Comparison of ENCODE assay signal across 30 cellular contexts in the genomic region with DNA sequence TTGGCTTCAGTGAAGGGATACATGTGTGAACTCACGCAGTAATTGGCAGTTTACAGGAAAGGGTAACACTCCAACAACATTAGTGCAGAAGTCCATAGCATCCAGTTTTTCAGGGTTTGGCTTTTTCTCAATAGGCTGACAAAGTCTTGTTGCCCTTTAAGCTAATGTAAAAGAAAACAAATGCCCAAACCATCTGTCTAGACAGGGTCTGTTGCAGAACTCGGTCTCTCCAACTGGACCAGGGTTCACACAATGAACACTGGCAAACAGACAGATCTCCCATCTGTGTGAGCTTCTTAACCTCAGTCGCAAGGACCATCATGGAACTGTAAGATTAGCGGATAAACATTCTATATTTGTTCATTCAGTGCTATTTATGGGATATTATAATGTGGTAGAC.
DNase-seq lines count a peak whose midpoint lies in the region; ATAC-seq, FAIRE-seq and TF ChIP-seq lines count a peak whose summit lies in the region.
"Had no signal": no experiment of that assay in that cellular context is flagged by ENCODE, and none has a peak within 500 bp of the region (broad histone marks: within the 10 kb centered on the region; RNA-seq: fewer than 3 reads in every experiment).

No MANE protein-coding gene starts in this region.

- no peak overlapping the region for H3K4me3 Mint-ChIP-seq in activated CD4-positive, alpha-beta T cell treated with anti-CD3 and anti-CD28 coated beads for 36 hours
- H3K4me3 Mint-ChIP-seq: activated naive CD4-positive, alpha-beta T cell treated with anti-CD3 and anti-CD28 coated beads, Interleukin-2, amount 50 U/mL, for 24 hours; B cell; neural crest cell had no signal

- H3K9ac ChIP-seq in kidney (ENCODE audit: low read length in 2 of 2): no peak overlapping the region

- H3K36me3 ChIP-seq in WERI-Rb-1: no peaks in the 10 kb centered on the region
- no peaks in the 10 kb centered on the region for H3K36me3 ChIP-seq in uterus
- H3K36me3 ChIP-seq in left lung: no peaks in the 10 kb centered on the region
- no peaks in the 10 kb centered on the region for H3K36me3 ChIP-seq in kidney (ENCODE audit: control insufficient read depth in 1 of 2, insufficient read depth in 2 of 2, low read length in 2 of 2)
- H3K36me3 ChIP-seq: gastroesophageal sphincter had no signal

- DNase-seq in NCI-H82 (lab: John Stamatoyannopoulos, UW) (peak; percentile 9), NCI-H82 treated with DMSO at 0.1 percent for 48 hours (lab: John Stamatoyannopoulos, UW; ENCODE audit: unreplicated experiment) (no peak), WERI-Rb-1 (peak; percentile 50), fibroblast of the conjunctiva (ENCODE audit: low read depth) (peak; percentile 8), uterus (no peak), left lung (no peak), kidney (no peak)
- no peak for DNase-seq in activated CD4-positive, alpha-beta T cell treated with anti-CD3 and anti-CD28 coated beads for 36 hours
- DNase-seq: 8988T; activated CD4-positive, alpha-beta T cell treated with anti-CD3 and anti-CD28 coated beads for 48 hours; aorta; DND-41; Kasumi-1; NCI-H1048; NCI-H1694 treated with DMSO at 0.1 percent for 48 hours; NCI-H2171 treated with DMSO at 0.1 percent for 48 hours; NCI-H526 treated with DMSO at 0.1 percent for 48 hours; stomach; T-helper 2 cell had no signal

- no peaks in the 10 kb centered on the region for H3K27me3 Mint-ChIP-seq in activated CD4-positive, alpha-beta T cell treated with anti-CD3 and anti-CD28 coated beads for 36 hours
- H3K27me3 Mint-ChIP-seq: B cell, progenitor cell of endocrine pancreas had no signal

- H3K9me3 ChIP-seq in WERI-Rb-1 (ENCODE audit: severe bottlenecking): no peaks in the 10 kb centered on the region
- no peaks in the 10 kb centered on the region for H3K9me3 ChIP-seq in uterus
- no peaks in the 10 kb centered on the region for H3K9me3 ChIP-seq in left lung
- no peaks in the 10 kb centered on the region for H3K9me3 ChIP-seq in kidney (ENCODE audit: control insufficient read depth in 1 of 2, low read length in 2 of 2)
- H3K9me3 ChIP-seq: gastroesophageal sphincter, stomach had no signal

- H3K9me3 Mint-ChIP-seq in activated CD4-positive, alpha-beta T cell treated with anti-CD3 and anti-CD28 coated beads for 36 hours (ENCODE audit: low read depth): peaks cover 2% of the 10 kb centered on the region
- H3K9me3 Mint-ChIP-seq: neural crest cell had no signal

- TF ChIP-seq POLR2A in uterus (IDR thresholded peaks at IDR 0.05): no peak

- H3K4me1 ChIP-seq in uterus (peaks cover 0 to 5% of the 10 kb centered on the region in 2 donors), left lung (no peaks in the 10 kb centered on the region), kidney (ENCODE audit: control insufficient read depth in 1 of 2, insufficient read depth in 1 of 2, low read depth in 1 of 2, low read length in 2 of 2) (peaks cover 0 to 2% of the 10 kb centered on the region in 2 donors)
- H3K4me1 ChIP-seq: gastroesophageal sphincter had no signal

- intact Hi-C loops in uterus (cut with DNase I; ENCODE audit: low total_unique reads) (no loop called here), left lung (cut with DNase I) (no loop called here), kidney (cut with DNase I) (no loop called here)
- intact Hi-C loops in activated CD4-positive, alpha-beta T cell treated with anti-CD3 and anti-CD28 coated beads for 36 hours (cut with DNase I, micrococcal nuclease): no loop called here

- no peak for TF ChIP-seq CTCF in WERI-Rb-1 (IDR thresholded peaks at IDR 0.05; ENCODE audit: low read depth, low read length)
- no peak for TF ChIP-seq CTCF in uterus (IDR thresholded peaks at IDR 0.05)
- no peak for TF ChIP-seq CTCF in left lung (IDR thresholded peaks at IDR 0.05)
- no peak for TF ChIP-seq CTCF in kidney (IDR thresholded peaks at IDR 0.05; ENCODE audit: borderline replicate concordance, extremely low read depth, insufficient read depth)

- H3K4me3 ChIP-seq in WERI-Rb-1 (ENCODE audit: low read depth, low read length) (peak overlapping the region; percentile 24; the same call in 1 of the 2 replicates), uterus (no peak overlapping the region), left lung (no peak overlapping the region), kidney (ENCODE audit: low read length in 2 of 2) (no peak overlapping the region)
- H3K4me3 ChIP-seq: dorsolateral prefrontal cortex, gastroesophageal sphincter, lung, stomach, tibial nerve had no signal

- FAIRE-seq in kidney (lab: Jason Lieb, UNC): no peak
- FAIRE-seq: GM12891, H54 had no signal

- H3K27ac ChIP-seq in WERI-Rb-1 (peak overlapping the region; percentile 70), uterus (peak overlapping the region; percentile 51 to 67), left lung (no peak overlapping the region), kidney (ENCODE audit: low read depth in 2 of 2, low read length in 2 of 2) (no peak overlapping the region)
- H3K27ac ChIP-seq: gastroesophageal sphincter, stomach had no signal

- peaks cover 1% of the 10 kb centered on the region for H3K4me1 Mint-ChIP-seq in activated CD4-positive, alpha-beta T cell treated with anti-CD3 and anti-CD28 coated beads for 36 hours
- H3K4me1 Mint-ChIP-seq: neural crest cell had no signal

- H3K36me3 Mint-ChIP-seq in activated CD4-positive, alpha-beta T cell treated with anti-CD3 and anti-CD28 coated beads for 36 hours (ENCODE audit: low read depth): no peaks in the 10 kb centered on the region

- POLR2A ChIA-PET in activated CD4-positive, alpha-beta T cell treated with anti-CD3 and anti-CD28 coated beads for 36 hours (lab: Charles Lee): no interaction called here

- H3K27ac Mint-ChIP-seq in activated CD4-positive, alpha-beta T cell treated with anti-CD3 and anti-CD28 coated beads for 36 hours: no peak overlapping the region
- H3K27ac Mint-ChIP-seq: activated naive CD4-positive, alpha-beta T cell treated with anti-CD3 and anti-CD28 coated beads, Interleukin-2, amount 50 U/mL, for 24 hours; B cell had no signal

- no peak for ATAC-seq in left lung
- no peak for ATAC-seq in activated CD4-positive, alpha-beta T cell treated with anti-CD3 and anti-CD28 coated beads for 36 hours
- ATAC-seq: gastroesophageal sphincter, SK-N-SH treated with all-trans-retinoic acid at 6 μM for 48 hours had no signal

- CTCF ChIA-PET in activated CD4-positive, alpha-beta T cell treated with anti-CD3 and anti-CD28 coated beads for 36 hours (lab: Charles Lee): interaction anchor here (0.7 kb wide), 1 partner anchor 87 kb away, joined by 3 read pairs; no protein-coding TSS in a partner anchor

- no peaks in the 10 kb centered on the region for H3K27me3 ChIP-seq in WERI-Rb-1 (ENCODE audit: insufficient read depth, low read depth, severe bottlenecking)
- no peaks in the 10 kb centered on the region for H3K27me3 ChIP-seq in uterus
- H3K27me3 ChIP-seq in left lung: no peaks in the 10 kb centered on the region
- H3K27me3 ChIP-seq: dorsolateral prefrontal cortex, gastroesophageal sphincter, stomach, tibial nerve had no signal

Comparison
In these comparisons a context has a peak if more than half of its experiments do, and no peak if none do; other contexts are left out.
1. DNase-seq: peak in NCI-H82 (single experiment), WERI-Rb-1 (single experiment) and fibroblast of the conjunctiva (single experiment); none in NCI-H82 treated with DMSO at 0.1 percent for 48 hours (single experiment), uterus (0 of 2), left lung (0 of 2), activated CD4-positive, alpha-beta T cell treated with anti-CD3 and anti-CD28 coated beads for 36 hours (single experiment) and kidney (single experiment).
2. H3K27ac ChIP-seq: peak in WERI-Rb-1 (single experiment) and uterus (2 of 2); none in left lung (0 of 2) and kidney (0 of 2).